ENCODE assay signal across 28 cellular contexts in genomic region chr2:8159966-8160603, GRCh38.
DNase-seq lines count a peak whose midpoint lies in the region; ATAC-seq, FAIRE-seq and TF ChIP-seq lines count a peak whose summit lies in the region.
"Had no signal": no experiment of that assay in that cellular context is flagged by ENCODE, and none has a peak within 500 bp of the region (broad histone marks: within the 10 kb centered on the region; RNA-seq: fewer than 3 reads in every experiment).

No MANE protein-coding gene starts in this region.

- H3K4me3 ChIP-seq in HepG2 (replicated peaks in 1 of 3; ENCODE audit: insufficient read depth in 1 of 3, low read depth in 2 of 3, low read length in 3 of 3) (peak overlapping the region in 1 of 3 experiments; percentile 30; a peak in 1 of 6 replicates), right lobe of liver (no peak overlapping the region), OCI-LY3 (ENCODE audit: low read length) (no peak overlapping the region), uterus (no peak overlapping the region)
- H3K4me3 ChIP-seq: colonic mucosa, upper lobe of right lung had no signal

- no peaks in the 10 kb centered on the region for H3K36me3 ChIP-seq in HepG2 (replicated peaks in 1 of 2; ENCODE audit: control insufficient read depth in 1 of 2, insufficient read depth in 2 of 2, low read length in 2 of 2)
- no peaks in the 10 kb centered on the region for H3K36me3 ChIP-seq in right lobe of liver
- no peaks in the 10 kb centered on the region for H3K36me3 ChIP-seq in OCI-LY3 (replicated peaks; ENCODE audit: low read depth, low read length)
- no peaks in the 10 kb centered on the region for H3K36me3 ChIP-seq in uterus
- H3K36me3 ChIP-seq: colonic mucosa, upper lobe of right lung had no signal

- TF ChIP-seq CTCF in HepG2 (CRISPR knock-in tag; IDR thresholded peaks at IDR 0.05) = peak; percentile 26; the same call in 1 of the 2 replicates
- TF ChIP-seq CTCF in right lobe of liver (IDR thresholded peaks at IDR 0.05) = no peak
- TF ChIP-seq CTCF in OCI-LY3 (IDR thresholded peaks at IDR 0.05; ENCODE audit: low read depth, low read length) = no peak
- no peak for TF ChIP-seq CTCF in uterus (IDR thresholded peaks at IDR 0.05)

- peak in 1 of 2 experiments; percentile 29; a peak in 1 of 4 replicates for TF ChIP-seq EP300 in HepG2 (IDR thresholded peaks at IDR 0.05; ENCODE audit: low read depth in 2 of 2, low read length in 2 of 2)
- TF ChIP-seq EP300 in HepG2 (CRISPR knock-in tag; IDR thresholded peaks at IDR 0.05; ENCODE audit: borderline replicate concordance) = no peak

- peaks cover 8 to 19% (median 16%) of the 10 kb centered on the region in 3 donors for H3K4me1 Mint-ChIP-seq in naive B cell

- FAIRE-seq in HepG2 (lab: Jason Lieb, UNC) (no peak), H54 (lab: Jason Lieb, UNC) (no peak)
- FAIRE-seq: GM19239 had no signal

- H3K27me3 Mint-ChIP-seq in naive B cell = peaks cover 11 to 31% (median 22%) of the 10 kb centered on the region in 3 donors
- H3K27me3 Mint-ChIP-seq: activated naive CD8-positive, alpha-beta T cell treated with anti-CD3 and anti-CD28 coated beads for 36 hours; CD4-positive, alpha-beta T cell; T-cell had no signal

- no peak for TF ChIP-seq POLR2A in HepG2 (IDR thresholded peaks at IDR 0.05; ENCODE audit: insufficient read depth in 1 of 2, low read depth in 2 of 2, low read length in 2 of 2)
- TF ChIP-seq POLR2A in right lobe of liver (IDR thresholded peaks at IDR 0.05) = no peak
- TF ChIP-seq POLR2A in uterus (IDR thresholded peaks at IDR 0.05) = no peak
- TF ChIP-seq POLR2A in H54 (IDR thresholded peaks at IDR 0.05; ENCODE audit: low read depth, low read length) = no peak

- H3K9ac ChIP-seq in HepG2 (ENCODE audit: insufficient read depth, low read depth, low read length) (peak overlapping the region; percentile 18; the same call in 1 of the 2 replicates), OCI-LY3 (ENCODE audit: low read length) (peak overlapping the region; percentile 18; the same call in 1 of the 2 replicates)
- H3K9ac ChIP-seq: KMS-11 had no signal

- H3K9me3 ChIP-seq in HepG2 (ENCODE audit: low read length) = no peaks in the 10 kb centered on the region
- H3K9me3 ChIP-seq in right lobe of liver = no peaks in the 10 kb centered on the region
- H3K9me3 ChIP-seq in OCI-LY3 (ENCODE audit: insufficient read depth, low read length) = no peaks in the 10 kb centered on the region
- no peaks in the 10 kb centered on the region for H3K9me3 ChIP-seq in uterus
- H3K9me3 ChIP-seq: colonic mucosa, upper lobe of right lung had no signal

- peak overlapping the region in 1 of 6 donors; percentile 41 for H3K27ac Mint-ChIP-seq in naive B cell
- H3K27ac Mint-ChIP-seq: activated B cell treated with CpG ODN at 0.5 μM for 24 hours; activated naive CD8-positive, alpha-beta T cell treated with anti-CD3 and anti-CD28 coated beads for 36 hours; CD4-positive, alpha-beta T cell; memory B cell had no signal

- ATAC-seq in HepG2 = peak; percentile 87
- no peak for ATAC-seq in right lobe of liver
- ATAC-seq in naive B cell (ENCODE audit: low read depth in 2 of 2) = peak in 1 of 2 donors; percentile 49
- ATAC-seq: HCT116; natural killer cell; stimulated activated naive CD8-positive, alpha-beta T cell treated with anti-CD3 and anti-CD28 coated beads, Interleukin-15, Interleukin-2, amounts not matched to agents 100 U/mL and 50 U/mL, for 24 hours; T-cell; upper lobe of right lung had no signal

- peak overlapping the region; percentile 62 for H3K4me2 ChIP-seq in HepG2 (ENCODE audit: low read depth, low read length)
- peak overlapping the region; percentile 59 for H3K4me2 ChIP-seq in OCI-LY3 (ENCODE audit: low read length)
- H3K4me2 ChIP-seq: KMS-11 had no signal

- DNase-seq in HepG2 (ENCODE audit: low spot score) = peak; percentile 19
- DNase-seq in right lobe of liver = no peak
- DNase-seq in naive B cell = peak; percentile 3
- no peak for DNase-seq in uterus
- no peak for DNase-seq in effector CD8-positive, alpha-beta T cell (lab: John Stamatoyannopoulos, UW)
- DNase-seq in H54 (ENCODE audit: insufficient read length, low spot score) = no peak
- no peak for DNase-seq in NCI-H226
- DNase-seq: ACHN; activated B cell treated with CpG ODN at 0.5 μM for 24 hours; activated naive CD8-positive, alpha-beta T cell treated with anti-CD3 and anti-CD28 coated beads for 36 hours; CD4-positive, alpha-beta T cell; colonic mucosa; DMS79; foreskin melanocyte; kidney glomerular epithelial cell; natural killer cell; NCI-H1105 treated with DMSO at 0.1 percent for 48 hours; NCI-H2171; stimulated activated CD4-positive, alpha-beta T cell treated with anti-CD3 and anti-CD28 coated beads, Interleukin-15, amount 100 ng/mL, for 24 hours; stimulated activated naive CD8-positive, alpha-beta T cell treated with anti-CD3 and anti-CD28 coated beads, Interleukin-15, Interleukin-2, amounts not matched to agents 100 U/mL and 50 U/mL, for 24 hours; T-cell; upper lobe of right lung had no signal

- no peaks in the 10 kb centered on the region for H3K36me3 Mint-ChIP-seq in naive B cell
- H3K36me3 Mint-ChIP-seq: memory B cell, natural killer cell, T-cell had no signal

- H3K4me1 ChIP-seq in HepG2 (ENCODE audit: insufficient read depth, low read length) = peaks cover 22% of the 10 kb centered on the region
- no peaks in the 10 kb centered on the region for H3K4me1 ChIP-seq in right lobe of liver
- H3K4me1 ChIP-seq in OCI-LY3 (ENCODE audit: low read length) = peaks cover 20% of the 10 kb centered on the region
- no peaks in the 10 kb centered on the region for H3K4me1 ChIP-seq in uterus
- H3K4me1 ChIP-seq: colonic mucosa, upper lobe of right lung had no signal

- no TSS peak for BruUV-seq in HepG2 (replicated peaks; lab: Mats Ljungman, UMichigan)

- no peak for TF ChIP-seq RAD21 in HepG2 (CRISPR knock-in tag; IDR thresholded peaks at IDR 0.05)

- no peaks in the 10 kb centered on the region for H3K79me2 ChIP-seq in HepG2 (ENCODE audit: insufficient read depth, low read length)
- H3K79me2 ChIP-seq in OCI-LY3 (ENCODE audit: low read length) = no peaks in the 10 kb centered on the region

- H3K4me3 Mint-ChIP-seq in naive B cell = peak overlapping the region in 3 of 8 donors; percentile 43 to 59 (median 48)
- H3K4me3 Mint-ChIP-seq: activated B cell treated with CpG ODN at 0.5 μM for 24 hours; activated naive CD8-positive, alpha-beta T cell treated with anti-CD3 and anti-CD28 coated beads for 36 hours; CD4-positive, alpha-beta T cell; memory B cell; natural killer cell; T-cell had no signal

- peaks cover 0 to 8% (median 0%) of the 10 kb centered on the region in 7 donors for H3K9me3 Mint-ChIP-seq in naive B cell
- H3K9me3 Mint-ChIP-seq: activated B cell treated with CpG ODN at 0.5 μM for 24 hours; CD4-positive, alpha-beta T cell; natural killer cell; T-cell had no signal

- H4K20me1 ChIP-seq in HepG2 (ENCODE audit: insufficient read depth, low read length) (no peaks in the 10 kb centered on the region), OCI-LY3 (ENCODE audit: insufficient read depth, low read length) (no peaks in the 10 kb centered on the region)

- CTCF ChIA-PET in HepG2 (lab: Yijun Ruan, JAX; ENCODE audit: low intra/inter-chr PET ratio, low total read pairs) = no interaction called here

- in situ Hi-C loops in HepG2 (cut with HindIII; ENCODE audit: extremely low pct_ligation_motif_present, low pct_unique_long_range_greater_than_20kb) = no loop called here

- H2AFZ ChIP-seq in HepG2 (ENCODE audit: low read length) = peak overlapping the region; percentile 7
- peak overlapping the region; percentile 64 for H2AFZ ChIP-seq in OCI-LY3 (ENCODE audit: low read depth, low read length)

- H3K27ac ChIP-seq in HepG2 (ENCODE audit: extremely low read length, insufficient read depth, low read length) (peak overlapping the region; percentile 54), right lobe of liver (no peak overlapping the region), OCI-LY3 (ENCODE audit: low read length) (peak overlapping the region; percentile 45), uterus (peak overlapping the region; percentile 33 to 36)
- H3K27ac ChIP-seq: colonic mucosa, KMS-11, RWPE1, upper lobe of right lung had no signal

- 4% methylated on average over 4 of the region's 4 CpGs for WGBS in HepG2 (ENCODE audit: low lambda C conversion rate)
- 65% methylated on average over 3 of the region's 4 CpGs for WGBS in right lobe of liver (ENCODE audit: insufficient coverage, low coverage, low lambda C conversion rate, missing lambda C conversion rate)

- intact Hi-C loops in HepG2 (cut with micrococcal nuclease; ENCODE audit: unreplicated experiment) (no loop called here), right lobe of liver (cut with DNase I) (no loop called here), uterus (cut with DNase I; ENCODE audit: low total_unique reads) (no loop called here)

- H3K27me3 ChIP-seq in HepG2 (ENCODE audit: control insufficient read depth in 1 of 2, insufficient read depth in 2 of 2, low read length in 2 of 2) (no peaks in the 10 kb centered on the region), right lobe of liver (no peaks in the 10 kb centered on the region), OCI-LY3 (ENCODE audit: low read depth, low read length) (no peaks in the 10 kb centered on the region), uterus (no peaks in the 10 kb centered on the region)
- H3K27me3 ChIP-seq: colonic mucosa, upper lobe of right lung had no signal

- POLR2A ChIA-PET in HepG2 (lab: Yijun Ruan, JAX) = interaction anchor here (1.0 to 1.6 kb wide), 2 partner anchors 34 to 40 kb away, joined by 4 to 6 read pairs; no protein-coding TSS in a partner anchor

TF ChIP-seq in HepG2, 621 proteins besides CTCF, POLR2A, EP300 and RAD21 (continues in another document):
- TF ChIP-seq ZNF326 (CRISPR knock-in tag; IDR thresholded peaks at IDR 0.05; ENCODE audit: borderline replicate concordance) = no peak

Comparison
In these comparisons a context has a peak if more than half of its experiments do, and no peak if none do; other contexts are left out.
1. DNase-seq: peak in HepG2 (single experiment) and naive B cell (single experiment); none in right lobe of liver (0 of 3), uterus (0 of 2), effector CD8-positive, alpha-beta T cell (single experiment), H54 (single experiment) and NCI-H226 (single experiment).
2. H3K27ac ChIP-seq: peak in HepG2 (single experiment), OCI-LY3 (single experiment) and uterus (2 of 2); none in right lobe of liver (0 of 3).